26 cellular contexts compared by ENCODE assay signal in the genomic region with DNA sequence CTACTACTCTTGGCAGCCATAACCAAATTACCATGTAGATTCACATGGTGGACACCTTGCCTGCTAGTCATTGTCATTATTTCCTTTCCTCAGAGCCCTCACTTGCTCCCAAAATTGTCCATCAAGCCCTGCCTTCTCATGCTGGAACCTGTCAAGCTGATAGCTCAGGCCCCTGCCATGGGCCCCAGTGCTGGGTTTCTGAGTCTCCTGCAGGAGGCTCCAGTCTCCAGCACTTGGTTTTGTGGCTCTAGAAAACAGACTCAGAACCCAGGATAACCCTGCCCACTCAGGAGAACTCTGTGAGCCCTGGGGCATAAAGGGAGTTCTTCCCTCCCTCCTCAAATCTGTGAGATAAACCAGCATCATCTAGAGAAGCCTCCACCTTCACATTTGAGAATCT. TPM values are rescaled to one million over a fixed set of nuclear protein-coding genes. Genes with fewer than 3 reads are reported as not detected.
"Had no signal": no experiment of that assay in that cellular context is flagged by ENCODE, and none has a peak within 500 bp of the region (broad histone marks: within the 10 kb centered on the region; RNA-seq: fewer than 3 reads in every experiment).

No MANE protein-coding gene starts in this region.

- H3K36me3 ChIP-seq: colonic mucosa, gastroesophageal sphincter, neutrophil, right lobe of liver, tibial nerve, upper lobe of right lung, vagina had no signal

- H3K36me3 Mint-ChIP-seq: naive thymus-derived CD4-positive, alpha-beta T cell; stimulated activated memory B cell treated with anti-CD40 and anti-IgM and Interleukin-4, amounts not matched to agents 10 μg/mL and 1 μg/mL and 100 μg/mL, for 72 hours had no signal

- H3K27me3 ChIP-seq: colonic mucosa, right lobe of liver, tibial nerve, upper lobe of right lung, vagina had no signal

- H3K9me3 ChIP-seq: colonic mucosa, gastroesophageal sphincter, neutrophil, psoas muscle, right lobe of liver, tibial nerve, upper lobe of right lung, vagina had no signal

- H3K27me3 Mint-ChIP-seq: stimulated activated naive CD8-positive, alpha-beta T cell treated with anti-CD3 and anti-CD28 coated beads, Interleukin-15, Interleukin-2, amounts not matched to agents 100 ng/mL and 50 ng/mL, for 24 hours had no signal

- H3K4me1 ChIP-seq: colonic mucosa, psoas muscle, right lobe of liver, upper lobe of right lung had no signal

- H3K4me1 Mint-ChIP-seq: stimulated activated memory B cell treated with anti-CD40 and anti-IgM and Interleukin-4, amounts not matched to agents 10 μg/mL and 1 μg/mL and 100 μg/mL, for 72 hours had no signal

- DNase-seq: colonic mucosa; effector CD4-positive, alpha-beta T cell; kidney glomerular epithelial cell; mammary epithelial cell; naive thymus-derived CD4-positive, alpha-beta T cell; nephron progenitor cell; psoas muscle; retina; right lobe of liver; stimulated activated CD4-positive, alpha-beta T cell treated with anti-CD3 and anti-CD28 coated beads, Interleukin-15, amount 100 ng/mL, for 24 hours; stimulated activated CD4-positive, alpha-beta T cell treated with anti-CD3 and anti-CD28 coated beads, Interleukin-1b, Interleukin-23, amount 100 ng/mL, for 48 hours; stimulated activated CD4-positive, alpha-beta T cell treated with anti-CD3 and anti-CD28 coated beads, Interleukin-4, amount 100 ng/mL, for 24 hours; upper lobe of right lung had no signal

- ATAC-seq: esophagus mucosa; gastroesophageal sphincter; naive thymus-derived CD4-positive, alpha-beta T cell; psoas muscle; right lobe of liver; stimulated activated memory B cell treated with anti-CD40 and anti-IgM and Interleukin-4, amounts not matched to agents 10 μg/mL and 1 μg/mL and 100 μg/mL, for 72 hours; upper lobe of right lung had no signal

- H3K27ac ChIP-seq: colonic mucosa, gastroesophageal sphincter, neutrophil, psoas muscle, right lobe of liver, tibial nerve, upper lobe of right lung, vagina had no signal

- H3K4me3 ChIP-seq: colonic mucosa, gastroesophageal sphincter, psoas muscle, right lobe of liver, tibial nerve, upper lobe of right lung, vagina had no signal

- H3K27ac Mint-ChIP-seq: nephron progenitor cell; stimulated activated memory B cell treated with anti-CD40 and anti-IgM and Interleukin-4, amounts not matched to agents 10 μg/mL and 1 μg/mL and 100 μg/mL, for 72 hours; stimulated activated naive CD8-positive, alpha-beta T cell treated with anti-CD3 and anti-CD28 coated beads, Interleukin-15, Interleukin-2, amounts not matched to agents 100 ng/mL and 50 ng/mL, for 24 hours had no signal

- H3K9me3 Mint-ChIP-seq: nephron progenitor cell; stimulated activated memory B cell treated with anti-CD40 and anti-IgM and Interleukin-4, amounts not matched to agents 10 μg/mL and 1 μg/mL and 100 μg/mL, for 72 hours; stimulated activated naive CD8-positive, alpha-beta T cell treated with anti-CD3 and anti-CD28 coated beads, Interleukin-15, Interleukin-2, amounts not matched to agents 100 ng/mL and 50 ng/mL, for 24 hours had no signal

- H3K4me3 Mint-ChIP-seq: nephron progenitor cell; stimulated activated memory B cell treated with anti-CD40 and anti-IgM and Interleukin-4, amounts not matched to agents 10 μg/mL and 1 μg/mL and 100 μg/mL, for 72 hours; stimulated activated naive CD8-positive, alpha-beta T cell treated with anti-CD3 and anti-CD28 coated beads, Interleukin-15, Interleukin-2, amounts not matched to agents 100 ng/mL and 50 ng/mL, for 24 hours had no signal

RNA-seq across cellular contexts. Expression of a gene that starts 10.8 kb away (rescaled TPM):
- total RNA-seq: colonic mucosa; dermis microvascular lymphatic vessel endothelial cell; esophagus mucosa; fibroblast of villous mesenchyme; gastroesophageal sphincter; mammary epithelial cell; mesenteric fat pad; mononuclear cell; naive thymus-derived CD4-positive, alpha-beta T cell; osteoblast; psoas muscle; right lobe of liver; tibial nerve; upper lobe of right lung; vagina had no signal
- polyA plus RNA-seq: mammary epithelial cell; naive thymus-derived CD4-positive, alpha-beta T cell; psoas muscle had no signal

RNA-seq across cellular contexts. Expression of a gene that starts 22.0 kb away (rescaled TPM):
- total RNA-seq: colonic mucosa had no signal
- polyA plus RNA-seq: naive thymus-derived CD4-positive, alpha-beta T cell had no signal

RNA-seq across cellular contexts. Expression of a gene that starts 31.5 kb away (rescaled TPM):
- total RNA-seq: colonic mucosa, dermis microvascular lymphatic vessel endothelial cell, fibroblast of villous mesenchyme, gastroesophageal sphincter, mammary epithelial cell, mesenteric fat pad, osteoblast, psoas muscle, right lobe of liver, temporal lobe, tibial nerve, upper lobe of right lung, vagina had no signal
- polyA plus RNA-seq: naive thymus-derived CD4-positive, alpha-beta T cell; psoas muscle had no signal

RNA-seq across cellular contexts. Expression of a gene that starts 49.1 kb away (rescaled TPM):
- total RNA-seq: colonic mucosa; dermis microvascular lymphatic vessel endothelial cell; fibroblast of villous mesenchyme; mesenteric fat pad; mononuclear cell; naive thymus-derived CD4-positive, alpha-beta T cell; temporal lobe had no signal
- polyA plus RNA-seq: naive thymus-derived CD4-positive, alpha-beta T cell had no signal

RNA-seq across cellular contexts. Expression of a gene that starts 59.1 kb away (rescaled TPM):
- total RNA-seq: dermis microvascular lymphatic vessel endothelial cell, esophagus mucosa, fibroblast of villous mesenchyme, gastroesophageal sphincter, mammary epithelial cell, mesenteric fat pad, osteoblast, psoas muscle, right lobe of liver, temporal lobe, tibial nerve, upper lobe of right lung, vagina had no signal
- polyA plus RNA-seq: mammary epithelial cell, psoas muscle had no signal
